ENCODE assay signal across 33 cellular contexts in the genomic region with DNA sequence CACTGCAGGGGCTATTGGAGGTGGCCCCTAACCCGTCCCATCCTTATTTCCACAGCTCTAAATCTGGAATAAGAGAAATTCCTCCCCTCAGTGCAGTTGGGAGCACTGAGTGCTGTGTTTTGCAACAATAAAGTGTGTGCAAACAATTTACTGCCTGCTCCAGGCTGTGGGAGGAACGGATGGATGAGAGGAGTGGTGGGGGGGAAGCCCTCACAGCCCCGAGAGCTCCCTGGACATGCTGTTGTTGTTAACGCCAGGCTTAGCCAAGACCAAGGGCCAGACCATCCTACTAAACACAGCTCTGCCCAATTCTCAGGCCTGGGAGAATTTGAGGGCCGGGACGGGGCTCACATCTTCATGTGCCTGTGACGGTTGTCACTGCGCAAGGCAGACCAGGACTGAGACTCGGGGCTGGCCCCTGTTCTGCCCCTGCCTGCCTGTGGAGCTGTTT.
DNase-seq lines count a peak whose midpoint lies in the region; ATAC-seq, FAIRE-seq and TF ChIP-seq lines count a peak whose summit lies in the region.
"Had no signal": no experiment of that assay in that cellular context is flagged by ENCODE, and none has a peak within 500 bp of the region (broad histone marks: within the 10 kb centered on the region; RNA-seq: fewer than 3 reads in every experiment).

No MANE protein-coding gene starts in this region.

- ATAC-seq in left cardiac atrium (peak; percentile 65 to 70), upper lobe of left lung (ENCODE audit: low FRiP score in 2 of 2) (peak; percentile 54 to 59)
- no peak for ATAC-seq in activated naive CD8-positive, alpha-beta T cell treated with anti-CD3 and anti-CD28 coated beads, Interleukin-2, amount 50 U/mL, for 24 hours
- ATAC-seq: CD8-positive, alpha-beta T cell; effector memory CD8-positive, alpha-beta T cell had no signal

- no peak for TF ChIP-seq CTCF in esophagus squamous epithelium (IDR thresholded peaks at IDR 0.05)
- no peak for TF ChIP-seq CTCF in upper lobe of left lung (IDR thresholded peaks at IDR 0.05)
- TF ChIP-seq CTCF in D721Med (IDR thresholded peaks at IDR 0.05; ENCODE audit: insufficient read depth, missing control alignments), result no peak

- H2BK12ac ChIP-seq in neuronal stem cell (ENCODE audit: low read length), result no peak overlapping the region

- no peak overlapping the region for H2AK5ac ChIP-seq in neuronal stem cell (ENCODE audit: low read depth, low read length)

- H2BK5ac ChIP-seq in neuronal stem cell (ENCODE audit: low read length), result no peak overlapping the region

- H3K9me3 ChIP-seq in esophagus squamous epithelium (no peaks in the 10 kb centered on the region), neuronal stem cell (replicated peaks in 1 of 2; ENCODE audit: control insufficient read depth in 2 of 2, insufficient read depth in 1 of 2, low read depth in 1 of 2, low read length in 2 of 2) (no peaks in the 10 kb centered on the region), upper lobe of left lung (peaks cover 0 to 11% (median 0%) of the 10 kb centered on the region in 4 donors)
- H3K9me3 ChIP-seq: BE2C, thyroid gland had no signal

- no peak overlapping the region for H2BK120ac ChIP-seq in neuronal stem cell (ENCODE audit: low read depth, low read length)

- WGBS in esophagus squamous epithelium, 2 donors, result 84 to 88% methylated on average over 4 of the region's 9 CpGs
- no CpG with 5 or more reads among the region's 9 CpGs for whole genome bisulfite sequencing in neuronal stem cell (ENCODE audit: extremely low coverage in 2 of 2, insufficient read length in 2 of 2, insufficient replicate concordance in 1 of 2), 2 donors
- 63 to 76% methylated on average over 4 to 9 of the region's 9 CpGs for WGBS in upper lobe of left lung, 2 donors

- no peak overlapping the region for H3K4me3 Mint-ChIP-seq in activated naive CD8-positive, alpha-beta T cell treated with anti-CD3 and anti-CD28 coated beads, Interleukin-2, amount 50 U/mL, for 24 hours
- H3K4me3 Mint-ChIP-seq: activated CD4-positive, alpha-beta memory T cell treated with anti-CD3 and anti-CD28 coated beads, Interleukin-2, amount 10 ng/mL, durations not matched to agents 7 days and 5 days; CD8-positive, alpha-beta T cell; effector memory CD8-positive, alpha-beta T cell; mesothelial cell of epicardium; naive B cell; stimulated activated naive CD8-positive, alpha-beta T cell treated with anti-CD3 and anti-CD28 coated beads, Interleukin-15, Interleukin-2, amounts not matched to agents 100 ng/mL and 50 ng/mL, for 24 hours had no signal

- H4K8ac ChIP-seq in neuronal stem cell (ENCODE audit: low read depth, low read length), result no peak overlapping the region

- TF ChIP-seq POLR2A in esophagus squamous epithelium (IDR thresholded peaks at IDR 0.05) (no peak), upper lobe of left lung (IDR thresholded peaks at IDR 0.05) (no peak)

- TF ChIP-seq EP300 in upper lobe of left lung (IDR thresholded peaks at IDR 0.05), result no peak

- H3K4me1 Mint-ChIP-seq in activated naive CD8-positive, alpha-beta T cell treated with anti-CD3 and anti-CD28 coated beads, Interleukin-2, amount 50 U/mL, for 24 hours, result no peaks in the 10 kb centered on the region
- H3K4me1 Mint-ChIP-seq: activated CD4-positive, alpha-beta memory T cell treated with anti-CD3 and anti-CD28 coated beads, Interleukin-2, amount 10 ng/mL, durations not matched to agents 7 days and 5 days; mesothelial cell of epicardium; naive B cell had no signal

- no peaks in the 10 kb centered on the region for H3K36me3 ChIP-seq in esophagus squamous epithelium
- H3K36me3 ChIP-seq in neuronal stem cell (replicated peaks in 1 of 2; ENCODE audit: control insufficient read depth in 2 of 2, insufficient read depth in 2 of 2, low read length in 2 of 2), result no peaks in the 10 kb centered on the region
- no peaks in the 10 kb centered on the region for H3K36me3 ChIP-seq in upper lobe of left lung
- H3K36me3 ChIP-seq: BE2C, spleen, thyroid gland had no signal

- DNase-seq in esophagus squamous epithelium (lab: John Stamatoyannopoulos, UW) (no peak), left cardiac atrium (no peak), neuronal stem cell (ENCODE audit: low spot score) (no peak), upper lobe of left lung (no peak), amniotic stem cell (lab: John Stamatoyannopoulos, UW) (no peak), D721Med (ENCODE audit: insufficient read length, low spot score) (no peak), NCI-H1092 (lab: John Stamatoyannopoulos, UW) (no peak)
- no peak for DNase-seq in activated naive CD8-positive, alpha-beta T cell treated with anti-CD3 and anti-CD28 coated beads, Interleukin-2, amount 50 U/mL, for 24 hours
- DNase-seq: ACHN; activated CD8-positive, alpha-beta memory T cell treated with anti-CD3 and anti-CD28 coated beads, Interleukin-2, amount 50 U/mL, for 4 hours; activated naive CD4-positive, alpha-beta T cell treated with anti-CD3 and anti-CD28 coated beads, Interleukin-2, amount 50 U/mL, for 16 hours; BE2C; CD8-positive, alpha-beta T cell; cortex of kidney; effector memory CD8-positive, alpha-beta T cell; foreskin fibroblast; HCEC 1CT; MM.1S; naive B cell; NCI-H1436; NCI-H2081 treated with DMSO at 0.1 percent for 48 hours; NCI-H2227 treated with DMSO at 0.1 percent for 48 hours; NCI-H69; occipital lobe; PC-9; SHP77 treated with DMSO at 0.1 percent for 48 hours; spleen; stimulated activated CD4-positive, alpha-beta T cell treated with anti-CD3 and anti-CD28 coated beads, Interleukin-2, amount 100 ng/mL, for 24 hours; thyroid gland had no signal

- H3K27ac ChIP-seq in esophagus squamous epithelium (peak overlapping the region in 3 of 4 donors; percentile 36 to 60 (median 54)), neuronal stem cell (replicated peaks; ENCODE audit: low read length) (no peak overlapping the region), upper lobe of left lung (no peak overlapping the region)
- H3K27ac ChIP-seq: PC-9, thyroid gland had no signal

- H4K91ac ChIP-seq in neuronal stem cell (ENCODE audit: low read depth, low read length, poor library complexity), result no peak overlapping the region

- no peak for FAIRE-seq in D721Med (lab: Jason Lieb, UNC)
- FAIRE-seq: bronchial epithelial cell had no signal

- H3K79me1 ChIP-seq in neuronal stem cell (ENCODE audit: low read depth, low read length), result no peaks in the 10 kb centered on the region

- peaks cover 12% of the 10 kb centered on the region for H3K9me3 Mint-ChIP-seq in activated naive CD8-positive, alpha-beta T cell treated with anti-CD3 and anti-CD28 coated beads, Interleukin-2, amount 50 U/mL, for 24 hours
- H3K9me3 Mint-ChIP-seq: activated CD4-positive, alpha-beta memory T cell treated with anti-CD3 and anti-CD28 coated beads, Interleukin-2, amount 10 ng/mL, durations not matched to agents 7 days and 5 days; effector memory CD8-positive, alpha-beta T cell had no signal

- H3K9ac ChIP-seq in neuronal stem cell (ENCODE audit: low read depth, low read length, poor library complexity), result no peak overlapping the region

- H3K36me3 Mint-ChIP-seq in activated naive CD8-positive, alpha-beta T cell treated with anti-CD3 and anti-CD28 coated beads, Interleukin-2, amount 50 U/mL, for 24 hours (ENCODE audit: low read depth), result no peaks in the 10 kb centered on the region
- H3K36me3 Mint-ChIP-seq: CD8-positive, alpha-beta T cell; naive B cell had no signal

- H3K23ac ChIP-seq in neuronal stem cell (ENCODE audit: low read depth, low read length, poor library complexity), result peak overlapping the region; percentile 30

- H3K27me3 Mint-ChIP-seq in activated naive CD8-positive, alpha-beta T cell treated with anti-CD3 and anti-CD28 coated beads, Interleukin-2, amount 50 U/mL, for 24 hours, result no peaks in the 10 kb centered on the region
- H3K27me3 Mint-ChIP-seq: effector memory CD8-positive, alpha-beta T cell; stimulated activated naive CD8-positive, alpha-beta T cell treated with anti-CD3 and anti-CD28 coated beads, Interleukin-15, Interleukin-2, amounts not matched to agents 100 ng/mL and 50 ng/mL, for 24 hours had no signal

- no peaks in the 10 kb centered on the region for H3K27me3 ChIP-seq in esophagus squamous epithelium
- H3K27me3 ChIP-seq in neuronal stem cell (ENCODE audit: control insufficient read depth in 3 of 3, insufficient read depth in 3 of 3, low read depth in 1 of 3, low read length in 3 of 3), result peaks cover 0 to 33% (median 0%) of the 10 kb centered on the region in 3 experiments
- H3K27me3 ChIP-seq in upper lobe of left lung, result no peaks in the 10 kb centered on the region
- H3K27me3 ChIP-seq: BE2C, spleen, thyroid gland had no signal

- no peak overlapping the region for H3K4me2 ChIP-seq in neuronal stem cell (ENCODE audit: insufficient read depth, low read length, poor library complexity, severe bottlenecking)
- H3K4me2 ChIP-seq: PC-9 had no signal

- H3K4ac ChIP-seq in neuronal stem cell (ENCODE audit: low read length), result no peak overlapping the region

- intact Hi-C loops in esophagus squamous epithelium (cut with DNase I), result no loop called here
- intact Hi-C loops in left cardiac atrium (cut with DNase I), result no loop called here

- no peak overlapping the region for H3K14ac ChIP-seq in neuronal stem cell (ENCODE audit: low read length)

- no peak overlapping the region for H2BK15ac ChIP-seq in neuronal stem cell (ENCODE audit: low read length)

- no peak overlapping the region for H3K4me3 ChIP-seq in esophagus squamous epithelium
- H3K4me3 ChIP-seq in neuronal stem cell (ENCODE audit: low read length in 2 of 2), result no peak overlapping the region
- H3K4me3 ChIP-seq in upper lobe of left lung, result no peak overlapping the region
- H3K4me3 ChIP-seq: PC-9, spleen, thyroid gland had no signal

- H2AFZ ChIP-seq in neuronal stem cell (ENCODE audit: low read length), result no peak overlapping the region
- H2AFZ ChIP-seq: PC-9 had no signal

- H3K4me1 ChIP-seq in esophagus squamous epithelium (peaks cover 0 to 14% (median 0%) of the 10 kb centered on the region in 3 donors), neuronal stem cell (ENCODE audit: control insufficient read depth in 2 of 2, insufficient read depth in 1 of 2, low read depth in 1 of 2, low read length in 2 of 2) (no peaks in the 10 kb centered on the region), upper lobe of left lung (peaks cover 0 to 8% (median 0%) of the 10 kb centered on the region in 4 donors)
- H3K4me1 ChIP-seq: BE2C, thyroid gland had no signal

- peak overlapping the region; percentile 28 for H3K18ac ChIP-seq in neuronal stem cell (ENCODE audit: low read length)

- H3K27ac Mint-ChIP-seq in activated naive CD8-positive, alpha-beta T cell treated with anti-CD3 and anti-CD28 coated beads, Interleukin-2, amount 50 U/mL, for 24 hours, result no peak overlapping the region
- H3K27ac Mint-ChIP-seq: activated CD4-positive, alpha-beta memory T cell treated with anti-CD3 and anti-CD28 coated beads, Interleukin-2, amount 10 ng/mL, durations not matched to agents 7 days and 5 days; CD8-positive, alpha-beta T cell; mesothelial cell of epicardium; stimulated activated naive CD8-positive, alpha-beta T cell treated with anti-CD3 and anti-CD28 coated beads, Interleukin-15, Interleukin-2, amounts not matched to agents 100 ng/mL and 50 ng/mL, for 24 hours had no signal

Comparison
In these comparisons a context has a peak if more than half of its experiments do, and no peak if none do; other contexts are left out.
1. H3K27ac ChIP-seq: peak in esophagus squamous epithelium (3 of 4); none in neuronal stem cell (single experiment) and upper lobe of left lung (0 of 4).